Comparison of ENCODE assay signal across 7 cellular contexts in the genomic region with DNA sequence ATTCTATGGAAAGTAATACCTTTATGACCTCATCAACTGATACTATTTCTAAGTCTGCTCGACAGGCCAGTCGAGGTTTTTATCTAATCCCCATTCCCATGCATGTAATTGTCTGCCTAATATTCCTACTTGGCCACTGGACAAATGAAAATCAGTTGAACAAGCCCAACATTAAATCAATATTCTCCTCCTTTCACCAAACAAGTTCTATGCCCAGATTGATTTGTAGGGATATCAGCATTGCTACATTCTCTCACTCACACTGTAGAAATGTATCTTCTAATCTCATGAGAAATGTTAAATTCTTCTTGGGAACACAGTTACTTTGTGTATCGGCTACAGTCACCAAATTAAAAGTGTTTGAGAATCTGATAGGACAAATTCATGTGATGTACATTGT.
"Had no signal": no experiment of that assay in that cellular context is flagged by ENCODE, and none has a peak within 500 bp of the region (broad histone marks: within the 10 kb centered on the region; RNA-seq: fewer than 3 reads in every experiment).

No MANE protein-coding gene starts in this region.

- ATAC-seq: K562 had no signal

- H3K9ac ChIP-seq: KMS-11 had no signal

- H3K4me3 ChIP-seq: K562 had no signal

- H3K27ac ChIP-seq: HL-60, KMS-11 had no signal

- FAIRE-seq: HTR-8/SVneo, K562 had no signal

- DNase-seq: IMR-90, KBM-7, KG1 had no signal

- H3K4me2 ChIP-seq: KMS-11 had no signal
